In the genomic region with DNA sequence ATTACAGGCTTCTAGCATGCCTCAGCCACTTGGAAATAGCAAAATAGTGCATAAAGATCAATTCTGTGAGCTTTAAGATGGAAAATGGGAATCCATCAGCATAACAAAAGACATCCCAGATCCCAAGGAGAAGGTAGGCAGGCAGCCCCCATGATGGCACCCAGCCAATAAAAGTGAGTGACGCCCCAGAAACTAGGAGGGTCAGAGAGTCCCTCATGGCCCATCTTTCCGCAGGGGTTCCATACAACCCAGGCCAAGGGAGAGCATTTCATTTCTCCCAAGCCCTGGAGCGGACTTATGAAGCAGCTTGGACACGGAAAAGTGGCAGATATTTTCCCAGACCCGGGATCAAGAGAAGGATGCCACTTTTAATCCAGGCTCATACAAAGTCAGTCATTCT, we compare ENCODE assay signal across 18 cellular contexts.
DNase-seq lines count a peak whose midpoint lies in the region; ATAC-seq, FAIRE-seq and TF ChIP-seq lines count a peak whose summit lies in the region.
"Had no signal": no experiment of that assay in that cellular context is flagged by ENCODE, and none has a peak within 500 bp of the region (broad histone marks: within the 10 kb centered on the region; RNA-seq: fewer than 3 reads in every experiment).

No MANE protein-coding gene starts in this region.

- TF ChIP-seq POLR2A in A549 (IDR thresholded peaks at IDR 0.05; ENCODE audit: low read length) (no peak), IMR-90 (IDR thresholded peaks at IDR 0.05; ENCODE audit: low read depth, low read length) (no peak)

- FAIRE-seq in A549 (lab: Jason Lieb, UNC) (no peak), HTR-8/SVneo (lab: Jason Lieb, UNC) (no peak)
- FAIRE-seq: D721Med, G401.6, GM12892, H1 had no signal

- H4K20me1 ChIP-seq in IMR-90 (ENCODE audit: insufficient read depth, low read length), result no peaks in the 10 kb centered on the region

- H3K9me3 ChIP-seq in A549, result no peaks in the 10 kb centered on the region
- H3K9me3 ChIP-seq in IMR-90 (ENCODE audit: control insufficient read depth, insufficient read depth, low read length), result no peaks in the 10 kb centered on the region
- H3K9me3 ChIP-seq: HAP-1 had no signal

- no peak overlapping the region for H4K5ac ChIP-seq in IMR-90 (ENCODE audit: low read depth, low read length)

- H3K4me1 ChIP-seq in A549 (peaks cover 24% of the 10 kb centered on the region; the same call in 2 of the 3 replicates), IMR-90 (ENCODE audit: control insufficient read depth, insufficient read depth, low read length) (peaks cover 5% of the 10 kb centered on the region)
- H3K4me1 ChIP-seq: BE2C had no signal

- ATAC-seq in A549 (no peak), IMR-90 (ENCODE audit: low read depth) (no peak), HG02610 (IDR thresholded peaks at IDR 0.05; ENCODE audit: unreplicated experiment) (no peak)
- ATAC-seq: CD8-positive, alpha-beta T cell had no signal

- no peak overlapping the region for H2AK9ac ChIP-seq in IMR-90 (replicated peaks; ENCODE audit: low read depth, low read length, poor library complexity)

- H3K18ac ChIP-seq in IMR-90 (ENCODE audit: low read depth, low read length), result no peak overlapping the region

- H2BK15ac ChIP-seq in IMR-90 (ENCODE audit: low read depth, low read length), result no peak overlapping the region

- TF ChIP-seq CTCF in A549 (IDR thresholded peaks at IDR 0.05), result no peak
- no peak for TF ChIP-seq CTCF in IMR-90 (conservative IDR thresholded peaks at IDR 0.05; ENCODE audit: low read depth, low read length)
- no peak for TF ChIP-seq CTCF in glutamatergic neuron (IDR thresholded peaks at IDR 0.05; ENCODE audit: partially characterized antibody, unreplicated experiment)

- WGBS in A549 (ENCODE audit: missing lambda C conversion rate), result 92% methylated on average over 5 of the region's 5 CpGs
- WGBS in IMR-90 (ENCODE audit: extremely low coverage in 2 of 2, insufficient read length in 1 of 2), 2 experiments, result 100% methylated on average over 5 of the region's 5 CpGs; no CpG with 5 or more reads in 1 of the 2 experiments

- BruUV-seq in IMR-90 (replicated peaks; lab: Mats Ljungman, UMichigan), result no TSS peak

- H3K27me3 ChIP-seq in IMR-90 (ENCODE audit: control insufficient read depth, insufficient read depth, low read length), result no peaks in the 10 kb centered on the region
- H3K27me3 ChIP-seq: BE2C had no signal

- no peaks in the 10 kb centered on the region for H3K79me1 ChIP-seq in IMR-90 (ENCODE audit: low read depth in 1 of 2, low read length in 2 of 2)

- DNase-seq in A549 (ENCODE audit: low read depth in 1 of 2, low spot score in 1 of 2) (no peak), IMR-90 (no peak), glutamatergic neuron (no peak), posterior vena cava (ENCODE audit: low spot score) (peak; percentile 49), HPDE6-E6E7 (ENCODE audit: extremely low spot score) (no peak), HTR-8/SVneo (ENCODE audit: insufficient read length, low spot score) (no peak)
- DNase-seq: BE2C; CD8-positive, alpha-beta T cell; COR-L47; DMS153; EL had no signal

- H3K4me3 Mint-ChIP-seq in glutamatergic neuron (ENCODE audit: unreplicated experiment), result no peak overlapping the region
- H3K4me3 Mint-ChIP-seq: CD8-positive, alpha-beta T cell had no signal

- H3K27ac ChIP-seq in A549, result peak overlapping the region; percentile 61 to 68; a peak in 3 of 6 replicates
- no peak overlapping the region for H3K27ac ChIP-seq in IMR-90 (ENCODE audit: insufficient read depth, low read length)
- H3K27ac ChIP-seq: C4-2B had no signal

- H3K14ac ChIP-seq in IMR-90 (replicated peaks; ENCODE audit: low read depth, low read length), result no peak overlapping the region

- H3K27ac Mint-ChIP-seq in glutamatergic neuron (ENCODE audit: unreplicated experiment), result peak overlapping the region; percentile 14
- H3K27ac Mint-ChIP-seq: CD8-positive, alpha-beta T cell had no signal

- H2BK120ac ChIP-seq in IMR-90 (ENCODE audit: low read depth, low read length), result no peak overlapping the region

- peak overlapping the region; percentile 9 for H2AFZ ChIP-seq in IMR-90 (replicated peaks; ENCODE audit: low read length, poor library complexity)

- in situ Hi-C loops in IMR-90 (cut with MboI; ENCODE audit: low sequenced_read_pairs), result loop anchor here (25.0 kb wide), 1 partner anchor 224 kb away; no protein-coding TSS in a partner anchor

- dilution Hi-C loops in IMR-90 (cut with HindIII; ENCODE audit: low sequenced_read_pairs, unreplicated experiment), result no loop called here

- POLR2A ChIA-PET in A549 (lab: Yijun Ruan, JAX), result no interaction called here
- POLR2A ChIA-PET in IMR-90 (lab: Charles Lee; ENCODE audit: unreplicated experiment), result no interaction called here

- no peaks in the 10 kb centered on the region for H3K36me3 Mint-ChIP-seq in glutamatergic neuron (ENCODE audit: unreplicated experiment)
- H3K36me3 Mint-ChIP-seq: CD8-positive, alpha-beta T cell had no signal

- CTCF ChIA-PET in A549 (lab: Yijun Ruan, JAX), result interaction anchor here (1.6 to 1.7 kb wide), 2 partner anchors 7 to 15 kb away, joined by 3 to 6 read pairs; no protein-coding TSS in a partner anchor
- CTCF ChIA-PET in IMR-90 (lab: Yijun Ruan, JAX), result no interaction called here

- no peak overlapping the region for H2BK20ac ChIP-seq in IMR-90 (ENCODE audit: low read depth, low read length)

- H3K4ac ChIP-seq in IMR-90 (ENCODE audit: low read depth, low read length), result no peak overlapping the region

- H3K4me3 ChIP-seq in A549 (no peak overlapping the region), IMR-90 (ENCODE audit: insufficient read depth, low read depth, low read length) (no peak overlapping the region)
- H3K4me3 ChIP-seq: HAP-1 had no signal

- TF ChIP-seq EP300 in A549 (IDR thresholded peaks at IDR 0.05), result no peak

- TF ChIP-seq RAD21 in A549 (conservative IDR thresholded peaks at IDR 0.05 in 1 of 2, IDR thresholded peaks at IDR 0.05 in 1 of 2) (no peak), IMR-90 (IDR thresholded peaks at IDR 0.05; ENCODE audit: low read length) (no peak)

- no peak overlapping the region for H2BK5ac ChIP-seq in IMR-90 (ENCODE audit: low read depth, low read length, poor library complexity, severe bottlenecking)

- H4K91ac ChIP-seq in IMR-90 (ENCODE audit: insufficient read depth, low read depth, low read length), result no peak overlapping the region

- intact Hi-C loops in IMR-90 (cut with micrococcal nuclease), result no loop called here
- intact Hi-C loops in posterior vena cava (cut with DNase I), result no loop called here

- peaks cover 6% of the 10 kb centered on the region for H3K27me3 Mint-ChIP-seq in glutamatergic neuron (ENCODE audit: unreplicated experiment)

- no peaks in the 10 kb centered on the region for H3K36me3 ChIP-seq in IMR-90 (ENCODE audit: control insufficient read depth, insufficient read depth, low read length)
- H3K36me3 ChIP-seq: BE2C, HAP-1 had no signal

- H4K8ac ChIP-seq in IMR-90 (ENCODE audit: low read depth in 2 of 2, low read length in 2 of 2), result no peak overlapping the region

- H3K56ac ChIP-seq in IMR-90 (ENCODE audit: extremely low read depth, insufficient read depth, low read length), result no peak overlapping the region

- no peak overlapping the region for H3K9ac ChIP-seq in IMR-90 (ENCODE audit: low read depth, low read length)

- no peaks in the 10 kb centered on the region for H3K9me3 Mint-ChIP-seq in glutamatergic neuron (ENCODE audit: unreplicated experiment)
- H3K9me3 Mint-ChIP-seq: CD8-positive, alpha-beta T cell had no signal

- peaks cover 4% of the 10 kb centered on the region; the same call in 1 of the 2 replicates for H3K9me1 ChIP-seq in IMR-90 (ENCODE audit: insufficient read depth, low read length)

- H2AK5ac ChIP-seq in IMR-90 (ENCODE audit: low read depth, low read length), result no peak overlapping the region

- H3K4me2 ChIP-seq in A549 (no peak overlapping the region), IMR-90 (ENCODE audit: low read depth, low read length) (no peak overlapping the region)

- H3K4me1 Mint-ChIP-seq in glutamatergic neuron (ENCODE audit: low read depth, unreplicated experiment), result peaks cover 16% of the 10 kb centered on the region

- H3K23ac ChIP-seq in IMR-90 (ENCODE audit: low read depth, low read length), result no peak overlapping the region

TF ChIP-seq in A549, 52 proteins besides CTCF, POLR2A, EP300 and RAD21:
- no peak for TF ChIP-seq CBX2 (IDR thresholded peaks at IDR 0.05; ENCODE audit: borderline replicate concordance, low read depth)

TF ChIP-seq in IMR-90, 13 proteins besides CTCF, POLR2A, EP300 and RAD21:
- TF ChIP-seq RFX5 (IDR thresholded peaks at IDR 0.05; ENCODE audit: low read depth, low read length), result no peak
- TF ChIP-seq RCOR1 (IDR thresholded peaks at IDR 0.05; ENCODE audit: insufficient replicate concordance, low read length), result no peak
- TF ChIP-seq, protein P1, sequence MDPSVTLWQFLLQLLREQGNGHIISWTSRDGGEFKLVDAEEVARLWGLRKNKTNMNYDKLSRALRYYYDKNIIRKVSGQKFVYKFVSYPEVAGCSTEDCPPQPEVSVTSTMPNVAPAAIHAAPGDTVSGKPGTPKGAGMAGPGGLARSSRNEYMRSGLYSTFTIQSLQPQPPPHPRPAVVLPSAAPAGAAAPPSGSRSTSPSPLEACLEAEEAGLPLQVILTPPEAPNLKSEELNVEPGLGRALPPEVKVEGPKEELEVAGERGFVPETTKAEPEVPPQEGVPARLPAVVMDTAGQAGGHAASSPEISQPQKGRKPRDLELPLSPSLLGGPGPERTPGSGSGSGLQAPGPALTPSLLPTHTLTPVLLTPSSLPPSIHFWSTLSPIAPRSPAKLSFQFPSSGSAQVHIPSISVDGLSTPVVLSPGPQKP (IDR thresholded peaks at IDR 0.05; ENCODE audit: borderline replicate concordance, low read depth, low read length), result no peak
- no peak for TF ChIP-seq CHD1 (IDR thresholded peaks at IDR 0.05; ENCODE audit: low read depth, low read length)
- TF ChIP-seq MXI1 (IDR thresholded peaks at IDR 0.05; ENCODE audit: borderline replicate concordance, low read depth, low read length), result no peak
- no peak for TF ChIP-seq CEBPB (IDR thresholded peaks at IDR 0.05; ENCODE audit: low read depth, low read length)
- TF ChIP-seq FOS (IDR thresholded peaks at IDR 0.05; ENCODE audit: low read depth, low read length), result no peak
TF ChIP-seq in IMR-90: peak in this region for 0.
